Comparison of ENCODE assay signal across 8 cellular contexts in the genomic region with DNA sequence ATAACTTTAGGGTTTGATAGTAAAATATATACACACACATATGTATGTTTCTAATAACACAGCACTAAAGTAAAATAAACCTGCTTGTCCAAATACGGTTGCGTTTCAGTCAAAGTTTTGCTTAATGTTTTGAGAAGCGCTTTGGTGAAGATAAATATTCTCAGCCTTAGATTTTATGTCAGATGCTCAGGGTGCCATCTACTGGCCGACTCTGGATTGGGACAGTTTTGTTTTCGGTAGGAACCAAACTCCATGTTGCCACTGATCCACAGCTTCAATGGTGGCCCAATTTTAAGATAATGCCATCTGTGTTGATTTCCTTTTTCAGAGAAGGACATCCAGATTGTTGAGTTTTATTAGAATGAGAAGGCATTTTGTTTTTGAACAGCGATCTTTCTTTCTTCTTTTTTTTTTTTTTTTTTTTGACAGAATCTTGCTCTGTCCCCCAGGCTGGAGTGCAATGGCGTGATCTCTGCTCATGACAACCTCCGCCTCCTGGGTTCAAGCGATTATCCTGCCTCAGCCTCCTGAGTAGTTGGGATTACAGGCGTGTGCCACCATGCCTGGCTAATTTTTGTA. TPM values are rescaled to one million over a fixed set of nuclear protein-coding genes. Genes with fewer than 3 reads are reported as not detected.
A peak's percentile ranks its signal among the peaks of the same experiment; 100 is the strongest.
DNase-seq lines count a peak whose midpoint lies in the region; ATAC-seq and TF ChIP-seq lines count a peak whose summit lies in the region.

No MANE protein-coding gene starts in this region.

- H3K36me3 ChIP-seq in endodermal cell (ENCODE audit: control insufficient read depth, insufficient read depth, low read length): no peaks in the 10 kb centered on the region
- H3K36me3 ChIP-seq in mesendoderm (ENCODE audit: control insufficient read depth, insufficient read depth, low read length): no peaks in the 10 kb centered on the region

- no peaks in the 10 kb centered on the region for H3K79me2 ChIP-seq in mesendoderm (ENCODE audit: control insufficient read depth, insufficient read depth, low read length)

- no peak overlapping the region for H2BK15ac ChIP-seq in mesendoderm (replicated peaks; ENCODE audit: low read depth)

- WGBS in endodermal cell (ENCODE audit: insufficient coverage in 1 of 2, insufficient read length in 1 of 2), 2 experiments: 44 to 48% methylated on average over 10 of the region's 10 CpGs
- WGBS in mesendoderm (ENCODE audit: extremely low coverage, insufficient coverage, low lambda C conversion rate): no CpG with 5 or more reads among the region's 10 CpGs

- no peak overlapping the region for H3K23ac ChIP-seq in mesendoderm (ENCODE audit: low read length)

- H2BK5ac ChIP-seq in mesendoderm (ENCODE audit: low read length): no peak overlapping the region

- H3K9me3 Mint-ChIP-seq in endodermal cell: no peaks in the 10 kb centered on the region
- H3K9me3 Mint-ChIP-seq in stimulated activated naive CD8-positive, alpha-beta T cell treated with anti-CD3 and anti-CD28 coated beads, Interleukin-15, amount 100 ng/mL, for 72 hours: no peaks in the 10 kb centered on the region

- H3K27me3 Mint-ChIP-seq in endodermal cell (ENCODE audit: insufficient read depth): peaks cover 2% of the 10 kb centered on the region
- peaks cover 9% of the 10 kb centered on the region for H3K27me3 Mint-ChIP-seq in stimulated activated naive CD8-positive, alpha-beta T cell treated with anti-CD3 and anti-CD28 coated beads, Interleukin-15, amount 100 ng/mL, for 72 hours

- no peak overlapping the region for H3K27ac Mint-ChIP-seq in endodermal cell
- no peak overlapping the region for H3K27ac Mint-ChIP-seq in stimulated activated naive CD8-positive, alpha-beta T cell treated with anti-CD3 and anti-CD28 coated beads, Interleukin-15, amount 100 ng/mL, for 72 hours

- H3K9ac ChIP-seq in endodermal cell (ENCODE audit: extremely low read depth, low read length, poor library complexity, severe bottlenecking): no peak overlapping the region
- H3K9ac ChIP-seq in mesendoderm (ENCODE audit: low read length): no peak overlapping the region

- H3K36me3 Mint-ChIP-seq in endodermal cell (ENCODE audit: low read depth): no peaks in the 10 kb centered on the region

- H3K18ac ChIP-seq in mesendoderm (ENCODE audit: low read length): no peak overlapping the region

- H3K27ac ChIP-seq in endodermal cell (ENCODE audit: low read depth, low read length) (no peak overlapping the region), mesendoderm (ENCODE audit: low read depth, low read length) (no peak overlapping the region)

- DNase-seq in NCI-H82 (lab: John Stamatoyannopoulos, UW) (peak; percentile 70), NCI-H82 treated with DMSO at 0.1 percent for 48 hours (lab: John Stamatoyannopoulos, UW; ENCODE audit: unreplicated experiment) (no peak), NCI-H2107 (lab: John Stamatoyannopoulos, UW) (peak; percentile 33), endodermal cell (peak; percentile 88), mesendoderm (peak; percentile 70)
- DNase-seq in activated CD4-positive, alpha-beta T cell treated with anti-CD3 and anti-CD28 coated beads for 48 hours: peak; percentile 69
- peak; percentile 34 to 49 for DNase-seq in stimulated activated naive CD8-positive, alpha-beta T cell treated with anti-CD3 and anti-CD28 coated beads, Interleukin-15, amount 100 ng/mL, for 72 hours

- H4K5ac ChIP-seq in mesendoderm (ENCODE audit: low read length): no peak overlapping the region

- peaks cover 5% of the 10 kb centered on the region for H3K4me1 Mint-ChIP-seq in endodermal cell
- peaks cover under 1% of the 10 kb centered on the region for H3K4me1 Mint-ChIP-seq in stimulated activated naive CD8-positive, alpha-beta T cell treated with anti-CD3 and anti-CD28 coated beads, Interleukin-15, amount 100 ng/mL, for 72 hours

- no peaks in the 10 kb centered on the region for H3K79me1 ChIP-seq in mesendoderm (ENCODE audit: low read length)

- TF ChIP-seq CTCF in endodermal cell (conservative IDR thresholded peaks at IDR 0.05): peak; percentile 87

- H2BK120ac ChIP-seq in mesendoderm (ENCODE audit: low read depth, low read length): no peak overlapping the region

- H3K4me3 Mint-ChIP-seq in endodermal cell: no peak overlapping the region
- H3K4me3 Mint-ChIP-seq in stimulated activated naive CD8-positive, alpha-beta T cell treated with anti-CD3 and anti-CD28 coated beads, Interleukin-15, amount 100 ng/mL, for 72 hours: no peak overlapping the region

- H3K4me2 ChIP-seq in mesendoderm (ENCODE audit: low read length): no peak overlapping the region

- no peak overlapping the region for H4K8ac ChIP-seq in mesendoderm (ENCODE audit: low read depth, low read length)

- peaks cover 10% of the 10 kb centered on the region for H3K9me3 ChIP-seq in endodermal cell (ENCODE audit: control insufficient read depth, low read length)

- H3K4me1 ChIP-seq in endodermal cell (ENCODE audit: control insufficient read depth, insufficient read depth, low read length) (no peaks in the 10 kb centered on the region), mesendoderm (ENCODE audit: control insufficient read depth, low read depth, low read length) (no peaks in the 10 kb centered on the region)

- H3K4me3 ChIP-seq in endodermal cell (ENCODE audit: low read length): no peak overlapping the region
- H3K4me3 ChIP-seq in mesendoderm (ENCODE audit: low read length): no peak overlapping the region

- H3K27me3 ChIP-seq in endodermal cell (ENCODE audit: control insufficient read depth, insufficient read depth, low read length, poor library complexity, severe bottlenecking) (no peaks in the 10 kb centered on the region), mesendoderm (ENCODE audit: insufficient read depth, low read length, poor library complexity) (no peaks in the 10 kb centered on the region)

- no peak overlapping the region for H3K56ac ChIP-seq in mesendoderm (ENCODE audit: low read length)

- H2AK5ac ChIP-seq in mesendoderm (ENCODE audit: low read length): no peak overlapping the region

- ATAC-seq in HG02798 (IDR thresholded peaks at IDR 0.05; ENCODE audit: poor library complexity, unreplicated experiment): peak; percentile 84
- ATAC-seq in stimulated activated naive CD8-positive, alpha-beta T cell treated with anti-CD3 and anti-CD28 coated beads, Interleukin-15, amount 100 ng/mL, for 72 hours: peak; percentile 65

- no peak overlapping the region for H3K4ac ChIP-seq in mesendoderm (ENCODE audit: low read depth, low read length)

RNA-seq across cellular contexts. Expression of gene LLPH, which starts 43.1 kb away (rescaled TPM):
- 10 to 100 TPM; 16.5 to 25.7 TPM for total RNA-seq in endodermal cell
- 18.4 TPM for polyA plus RNA-seq in endodermal cell (2013, experiment 1 of 2)
- polyA plus RNA-seq in endodermal cell (2013, experiment 2 of 2): 20.4 TPM
- polyA plus RNA-seq in mesendoderm (2013, experiment 1 of 2): 48.6 TPM
- 49.0 TPM for polyA plus RNA-seq in mesendoderm (2013, experiment 2 of 2)
